Comparison of ENCODE assay signal across 14 cellular contexts in the genomic region with DNA sequence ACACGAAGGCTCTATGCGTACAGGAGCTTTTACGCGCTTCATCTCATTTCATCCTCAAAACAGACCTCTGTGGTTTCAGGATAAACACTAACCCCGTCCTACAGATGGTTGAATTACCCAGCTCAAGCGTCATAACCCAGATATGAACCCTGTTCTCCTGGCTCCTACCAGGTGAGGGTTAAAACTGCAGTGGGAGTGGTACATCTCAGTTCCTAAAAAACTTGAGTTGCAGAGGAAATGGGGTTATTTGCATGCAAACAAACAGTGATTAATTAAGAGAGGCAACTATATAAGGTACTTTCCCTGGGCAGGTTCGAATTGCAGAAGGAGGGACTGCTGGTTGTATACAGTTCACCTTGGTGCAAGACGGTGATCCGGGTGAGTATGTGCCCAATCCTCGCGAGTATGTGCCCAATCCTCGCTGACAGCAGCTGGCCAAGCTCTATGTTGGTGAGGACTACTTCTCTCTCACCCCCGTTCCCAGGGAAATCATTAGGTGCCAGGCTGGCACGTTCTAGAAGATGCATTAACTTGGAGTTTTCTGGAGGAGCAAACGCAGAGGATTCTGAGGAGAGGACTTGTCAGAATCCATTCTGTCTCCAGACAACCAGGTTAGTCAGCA.
A peak's percentile ranks its signal among the peaks of the same experiment; 100 is the strongest.
DNase-seq lines count a peak whose midpoint lies in the region; ATAC-seq, FAIRE-seq and TF ChIP-seq lines count a peak whose summit lies in the region.
"Had no signal": no experiment of that assay in that cellular context is flagged by ENCODE, and none has a peak within 500 bp of the region (broad histone marks: within the 10 kb centered on the region; RNA-seq: fewer than 3 reads in every experiment).

No MANE protein-coding gene starts in this region.

- no peaks in the 10 kb centered on the region for H4K20me1 ChIP-seq in OCI-LY7 (ENCODE audit: insufficient read depth, low read length)

- H3K9me2 ChIP-seq in OCI-LY7 (ENCODE audit: insufficient read depth, low read length): no peaks in the 10 kb centered on the region

- WGBS in prostate gland: 82% methylated on average over 15 of the region's 15 CpGs

- DNase-seq in GM18507 (ENCODE audit: extremely low spot score, insufficient read length, low read depth): peak; percentile 20
- peak; percentile 36 for DNase-seq in GM20000 (ENCODE audit: low spot score)
- DNase-seq in OCI-LY7 (ENCODE audit: low spot score): peak; percentile 4
- no peak for DNase-seq in OCI-M1 (lab: John Stamatoyannopoulos, UW)
- no peak for DNase-seq in inferior parietal cortex (ENCODE audit: extremely low spot score)
- DNase-seq in NCI-H146 treated with DMSO at 0.1 percent for 48 hours (lab: John Stamatoyannopoulos, UW; ENCODE audit: unreplicated experiment): no peak
- DNase-seq in prostate gland (ENCODE audit: low spot score): no peak
- DNase-seq: foreskin fibroblast, NCI-H526, upper lobe of right lung had no signal

- peak; percentile 78 for FAIRE-seq in GM18507 (lab: Jason Lieb, UNC)

- H3K27ac ChIP-seq in OCI-LY7 (ENCODE audit: low read depth, low read length, poor library complexity, severe bottlenecking) (no peak overlapping the region), prostate gland (no peak overlapping the region)
- H3K27ac ChIP-seq: SJSA1, upper lobe of right lung, VCaP had no signal

- no peaks in the 10 kb centered on the region for H3K79me2 ChIP-seq in OCI-LY7 (ENCODE audit: insufficient read depth, low read depth, low read length)

- intact Hi-C loops in OCI-LY7 (cut with micrococcal nuclease; ENCODE audit: unreplicated experiment): no loop called here
- intact Hi-C loops in prostate gland (cut with DNase I): no loop called here

- no peak overlapping the region for H2AFZ ChIP-seq in OCI-LY7 (ENCODE audit: low read length)

- CTCF ChIA-PET in OCI-LY7 (lab: Charles Lee; ENCODE audit: unreplicated experiment): no interaction called here

- no peaks in the 10 kb centered on the region for H3K27me3 ChIP-seq in prostate gland (replicated peaks; ENCODE audit: insufficient read depth)
- H3K27me3 ChIP-seq: SJSA1, upper lobe of right lung had no signal

- peak overlapping the region; percentile 17; the same call in 1 of the 2 replicates for H3K4me2 ChIP-seq in OCI-LY7 (ENCODE audit: low read length)

- ATAC-seq in HG02938 (IDR thresholded peaks at IDR 0.05; ENCODE audit: unreplicated experiment): peak; percentile 79
- ATAC-seq: natural killer cell treated with Interleukin-12 subunit alpha and Interleukin-12 subunit beta and Interleukin-15 and Interleukin-18, amount 100 ng/mL, for 72 hours; upper lobe of right lung had no signal

- H3K4me1 ChIP-seq in OCI-LY7 (ENCODE audit: insufficient read depth, low read length, poor library complexity, severe bottlenecking) (peaks cover 6% of the 10 kb centered on the region), prostate gland (replicated peaks) (no peaks in the 10 kb centered on the region)
- H3K4me1 ChIP-seq: SJSA1, upper lobe of right lung had no signal

- H3K9me3 ChIP-seq in OCI-LY7 (ENCODE audit: low read length) (no peaks in the 10 kb centered on the region), prostate gland (no peaks in the 10 kb centered on the region)
- H3K9me3 ChIP-seq: SJSA1, upper lobe of right lung had no signal

- H3K4me3 ChIP-seq in OCI-LY7 (ENCODE audit: low read depth, low read length, poor library complexity, severe bottlenecking) (no peak overlapping the region), prostate gland (no peak overlapping the region)
- H3K4me3 ChIP-seq: SJSA1, upper lobe of right lung had no signal

- H3K36me3 ChIP-seq in OCI-LY7 (ENCODE audit: insufficient read depth, low read length) (no peaks in the 10 kb centered on the region), prostate gland (no peaks in the 10 kb centered on the region)
- H3K36me3 ChIP-seq: SJSA1, upper lobe of right lung had no signal

- BruUV-seq in OCI-LY7 (replicated peaks; lab: Mats Ljungman, UMichigan): no TSS peak

- TF ChIP-seq CTCF in GM20000 (IDR thresholded peaks at IDR 0.05; ENCODE audit: extremely low read depth, missing control alignments) (no peak), OCI-LY7 (conservative IDR thresholded peaks at IDR 0.05; ENCODE audit: low read length) (no peak), prostate gland (IDR thresholded peaks at IDR 0.05) (no peak)

- POLR2A ChIA-PET in OCI-LY7 (lab: Charles Lee): interaction anchor here (1.2 to 1.3 kb wide), 2 partner anchors 14 to 34 kb away, joined by 3 to 4 read pairs; no protein-coding TSS in a partner anchor

- no peak for TF ChIP-seq POLR2A in prostate gland (IDR thresholded peaks at IDR 0.05)

Comparison
In these comparisons a context has a peak if more than half of its experiments do, and no peak if none do; other contexts are left out.
1. DNase-seq: peak in GM18507 (single experiment), GM20000 (single experiment) and OCI-LY7 (single experiment); none in OCI-M1 (single experiment), inferior parietal cortex (single experiment), NCI-H146 treated with DMSO at 0.1 percent for 48 hours (single experiment) and prostate gland (single experiment).